Comparison of ENCODE assay signal across 19 cellular contexts in genomic region chr17:77419095-77419494, GRCh38.
DNase-seq lines count a peak whose midpoint lies in the region; ATAC-seq and TF ChIP-seq lines count a peak whose summit lies in the region.
"Had no signal": no experiment of that assay in that cellular context is flagged by ENCODE, and none has a peak within 500 bp of the region (broad histone marks: within the 10 kb centered on the region; RNA-seq: fewer than 3 reads in every experiment).

No MANE protein-coding gene starts in this region.

- no peaks in the 10 kb centered on the region for H3K27me3 Mint-ChIP-seq in H9 (ENCODE audit: low read depth)
- no peaks in the 10 kb centered on the region for H3K27me3 Mint-ChIP-seq in naive thymus-derived CD8-positive, alpha-beta T cell
- H3K27me3 Mint-ChIP-seq: type B pancreatic cell had no signal

- no peak overlapping the region for H2BK20ac ChIP-seq in H9 (ENCODE audit: low read depth, low read length, poor library complexity, severe bottlenecking)

- H3K4me2 ChIP-seq in H9 (ENCODE audit: insufficient read depth, insufficient read length, low read length), result no peak overlapping the region
- H3K4me2 ChIP-seq: hepatocyte had no signal

- H3K27ac ChIP-seq in AG04450 (ENCODE audit: low read depth, low read length) (peak overlapping the region; percentile 39), H9 (ENCODE audit: insufficient read length, low read depth, low read length) (no peak overlapping the region)
- H3K27ac ChIP-seq: hepatocyte had no signal

- no peak overlapping the region for H2BK12ac ChIP-seq in H9 (ENCODE audit: insufficient read length, low read depth, low read length)

- H3K36me3 Mint-ChIP-seq in H9 (ENCODE audit: insufficient read depth in 1 of 3, low read depth in 3 of 3), result no peaks in the 10 kb centered on the region; a peak in 3 of 7 replicates
- peaks cover 0 to 10% (median 2%) of the 10 kb centered on the region in 3 donors for H3K36me3 Mint-ChIP-seq in naive thymus-derived CD8-positive, alpha-beta T cell
- H3K36me3 Mint-ChIP-seq: type B pancreatic cell had no signal

- no peak for TF ChIP-seq CTCF in AG04450 (IDR thresholded peaks at IDR 0.05; ENCODE audit: low read depth, low read length)
- TF ChIP-seq CTCF in H9 (conservative IDR thresholded peaks at IDR 0.05), result no peak

- CTCF ChIA-PET in AG04450 (lab: Charles Lee), result interaction anchor here (1.4 kb wide), 1 partner anchor 87 kb away, joined by 3 read pairs; no protein-coding TSS in a partner anchor

- H4K91ac ChIP-seq in H9 (ENCODE audit: insufficient read length, low read depth, low read length), result no peak overlapping the region

- no peak overlapping the region for H3K4ac ChIP-seq in H9 (ENCODE audit: low read depth, low read length)

- no peaks in the 10 kb centered on the region for H3K23me2 ChIP-seq in H9 (ENCODE audit: insufficient read length, low read depth, low read length, poor library complexity, severe bottlenecking)

- H3K9ac ChIP-seq in H9 (ENCODE audit: extremely low read depth, insufficient read length, low read length), result no peak overlapping the region

- H3K14ac ChIP-seq in H9 (ENCODE audit: insufficient read depth, low read length), result 0 out of 2 replicates have a peak overlapping the region, but pooled peaks have one; percentile 27

- ATAC-seq in naive thymus-derived CD8-positive, alpha-beta T cell, result no peak
- ATAC-seq in HG03520 (IDR thresholded peaks at IDR 0.05; ENCODE audit: unreplicated experiment), result no peak
- ATAC-seq: activated CD4-positive, CD25-positive, alpha-beta regulatory T cell treated with anti-CD3 and anti-CD28 coated beads, Interleukin-2, amount 50 U/mL, for 24 hours; sciatic nerve had no signal

- peaks cover 18% of the 10 kb centered on the region; the same call in 1 of the 2 replicates for H3K4me1 ChIP-seq in H9 (ENCODE audit: insufficient read depth, low read length)

- H4K8ac ChIP-seq in H9 (replicated peaks; ENCODE audit: insufficient read length, low read depth, low read length), result no peak overlapping the region

- peaks cover 34 to 50% of the 10 kb centered on the region in 2 experiments for H3K4me1 Mint-ChIP-seq in H9
- peaks cover 25 to 81% (median 63%) of the 10 kb centered on the region in 4 donors for H3K4me1 Mint-ChIP-seq in naive thymus-derived CD8-positive, alpha-beta T cell

- no peak overlapping the region for H2AK5ac ChIP-seq in H9 (ENCODE audit: insufficient read length, low read length)

- no peak overlapping the region for H2BK15ac ChIP-seq in H9 (ENCODE audit: low read depth, low read length)

- H3K23ac ChIP-seq in H9 (ENCODE audit: insufficient read length, low read depth, low read length), result no peak overlapping the region

- no peaks in the 10 kb centered on the region for H3K9me3 Mint-ChIP-seq in H9
- H3K9me3 Mint-ChIP-seq in naive thymus-derived CD8-positive, alpha-beta T cell, result no peaks in the 10 kb centered on the region
- H3K9me3 Mint-ChIP-seq: type B pancreatic cell had no signal

- no peak overlapping the region for H2BK5ac ChIP-seq in H9 (ENCODE audit: insufficient read length, low read length)

- no peak overlapping the region for H3K4me3 ChIP-seq in AG04450 (ENCODE audit: low read depth, low read length)
- H3K4me3 ChIP-seq: hepatocyte had no signal

- no peak overlapping the region for H3K18ac ChIP-seq in H9 (ENCODE audit: insufficient read length, low read depth, low read length)

- WGBS in H9 (ENCODE audit: extremely low coverage, insufficient read length, low lambda C conversion rate), result no CpG with 5 or more reads among the region's 17 CpGs

- peaks cover 5% of the 10 kb centered on the region for H4K20me1 ChIP-seq in H9 (ENCODE audit: control insufficient read depth, insufficient read depth, insufficient read length)

- DNase-seq in AG04450 (ENCODE audit: low read depth, low spot score), result no peak
- DNase-seq in H9, result no peak
- peak; percentile 63 for DNase-seq in ecto neural progenitor cell (ENCODE audit: low spot score)
- DNase-seq in naive thymus-derived CD8-positive, alpha-beta T cell, result no peak
- DNase-seq in NCI-H345 treated with DMSO at 0.1 percent for 48 hours (lab: John Stamatoyannopoulos, UW; ENCODE audit: unreplicated experiment), result no peak
- no peak for DNase-seq in NCI-H524 treated with DMSO at 0.1 percent for 48 hours (lab: John Stamatoyannopoulos, UW)
- DNase-seq in activated CD4-positive, alpha-beta T cell treated with anti-CD3 and anti-CD28 coated beads, Interleukin-2, amount 50 U/mL, for 1 hour, result no peak
- DNase-seq: activated gamma-delta T cell treated with Interleukin-2 at 50 U/mL for 16 hours; amygdala; Calu3; KBM-7; NCI-H1048; occipital lobe; stimulated activated naive CD4-positive, alpha-beta T cell treated with Interleukin-2 at 50 U/mL for 16 hours had no signal

- H3K9me3 ChIP-seq in AG04450 (ENCODE audit: control insufficient read depth, insufficient read depth, low read length), result no peaks in the 10 kb centered on the region; the same call in 1 of the 2 replicates
- H3K9me3 ChIP-seq in H9 (ENCODE audit: control insufficient read depth, low read depth, low read length), result no peaks in the 10 kb centered on the region

- POLR2A ChIA-PET in AG04450 (lab: Yijun Ruan, JAX), result interaction anchor here (0.6 kb wide), 1 partner anchor 8 kb away, joined by 6 read pairs; no protein-coding TSS in a partner anchor
- POLR2A ChIA-PET in naive thymus-derived CD8-positive, alpha-beta T cell (lab: Charles Lee), result interaction anchor here (0.6 to 74.5 kb wide), 7 partner anchors 6 to 846 kb away, joined by 3 to 5369 read pairs (median 8); no protein-coding TSS in a partner anchor

- no peak overlapping the region for H3T11ph ChIP-seq in H9 (ENCODE audit: low read length)

- H2BK120ac ChIP-seq in H9 (ENCODE audit: low read depth, low read length, poor library complexity, severe bottlenecking), result no peak overlapping the region

- peak overlapping the region in 1 of 3 experiments; percentile 63; a peak in 1 of 7 replicates for H3K27ac Mint-ChIP-seq in H9
- peak overlapping the region in 6 of 10 donors; percentile 24 to 66 (median 50) for H3K27ac Mint-ChIP-seq in naive thymus-derived CD8-positive, alpha-beta T cell
- H3K27ac Mint-ChIP-seq: type B pancreatic cell had no signal

- no peak overlapping the region for H3K4me3 Mint-ChIP-seq in H9
- H3K4me3 Mint-ChIP-seq in naive thymus-derived CD8-positive, alpha-beta T cell, result peak overlapping the region in 3 of 10 donors; percentile 12 to 72 (median 39)
- H3K4me3 Mint-ChIP-seq: type B pancreatic cell had no signal

- no peak overlapping the region for H3K56ac ChIP-seq in H9 (ENCODE audit: insufficient read length, low read depth, low read length)

- no peaks in the 10 kb centered on the region for H3K79me1 ChIP-seq in H9 (ENCODE audit: insufficient read depth, low read depth, low read length, poor library complexity, severe bottlenecking)

- no peak overlapping the region for H4K5ac ChIP-seq in H9 (ENCODE audit: insufficient read length, low read depth, low read length)

- H2AFZ ChIP-seq in H9 (ENCODE audit: low read length), result no peak overlapping the region
- H2AFZ ChIP-seq: hepatocyte had no signal

- H3K79me2 ChIP-seq in H9 (ENCODE audit: insufficient read depth, low read length), result peaks cover 2% of the 10 kb centered on the region; the same call in 1 of the 2 replicates

- H3K27me3 ChIP-seq in AG04450 (ENCODE audit: control insufficient read depth, insufficient read depth, low read length) (no peaks in the 10 kb centered on the region), H9 (ENCODE audit: insufficient read depth, low read length) (no peaks in the 10 kb centered on the region)
- H3K27me3 ChIP-seq: hepatocyte had no signal
